12 cellular contexts compared by ENCODE assay signal in the genomic region with DNA sequence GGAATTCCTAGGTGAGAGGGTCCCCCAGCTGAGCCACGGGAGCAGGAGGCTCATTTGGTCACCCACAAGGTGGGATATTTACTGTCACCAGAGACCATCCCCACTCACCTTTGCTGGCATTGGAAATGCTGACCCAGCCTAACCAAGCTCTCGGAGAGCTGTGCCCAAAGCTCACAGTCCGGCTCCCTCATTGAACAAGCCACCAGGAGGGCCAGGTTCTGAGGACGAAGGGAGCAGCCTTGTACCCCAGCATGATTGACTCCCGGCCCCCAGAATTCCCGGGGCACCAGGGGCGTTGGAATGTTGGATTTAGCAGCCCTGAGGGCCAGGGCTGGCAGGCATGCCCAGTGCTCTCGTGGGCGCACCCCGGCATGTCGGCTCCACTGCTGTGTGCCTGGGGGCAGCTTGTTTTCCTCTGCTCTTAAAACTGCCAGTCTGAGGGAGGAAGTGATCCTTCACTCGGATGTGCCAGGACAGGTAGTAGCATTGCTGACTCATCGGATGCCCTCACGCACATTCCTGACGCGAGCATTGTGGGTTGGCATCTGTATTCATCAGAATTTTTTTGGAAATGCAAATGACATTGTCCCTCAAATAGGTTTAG. TPM values are rescaled to one million over a fixed set of nuclear protein-coding genes. Genes with fewer than 3 reads are reported as not detected.
DNase-seq lines count a peak whose midpoint lies in the region; ATAC-seq and TF ChIP-seq lines count a peak whose summit lies in the region.
"Had no signal": no experiment of that assay in that cellular context is flagged by ENCODE, and none has a peak within 500 bp of the region (broad histone marks: within the 10 kb centered on the region; RNA-seq: fewer than 3 reads in every experiment).

No MANE protein-coding gene starts in this region.

- DNase-seq in H7 = peak; percentile 58
- DNase-seq in RPMI7951 (ENCODE audit: low read depth) = peak; percentile 57
- DNase-seq in MG63 = no peak
- no peak for DNase-seq in T-helper 9 cell
- no peak for DNase-seq in NCI-H1436 treated with DMSO at 0.1 percent for 48 hours (lab: John Stamatoyannopoulos, UW)
- DNase-seq: activated naive CD8-positive, alpha-beta T cell treated with anti-CD3 and anti-CD28 coated beads, Interleukin-2, amount 50 U/mL, for 24 hours; foreskin fibroblast; left colon; NCI-H1417 had no signal

- no peak for TF ChIP-seq CTCF in 22Rv1 (IDR thresholded peaks at IDR 0.05)

- H3K27me3 ChIP-seq in H7 (ENCODE audit: control insufficient read depth, insufficient read depth, low read length) (no peaks in the 10 kb centered on the region), MG63 (no peaks in the 10 kb centered on the region)

- H3K36me3 ChIP-seq in H7 (replicated peaks; ENCODE audit: control insufficient read depth, insufficient read depth, low read length) (peaks cover under 1% of the 10 kb centered on the region; the same call in 1 of the 2 replicates), MG63 (no peaks in the 10 kb centered on the region)

- H3K9me3 ChIP-seq in MG63 = no peaks in the 10 kb centered on the region

- peak; percentile 97 for ATAC-seq in esophagus mucosa
- ATAC-seq in HG03565 (IDR thresholded peaks at IDR 0.05; ENCODE audit: unreplicated experiment) = no peak
- ATAC-seq: activated naive CD8-positive, alpha-beta T cell treated with anti-CD3 and anti-CD28 coated beads, Interleukin-2, amount 50 U/mL, for 24 hours; left colon had no signal

- H3K27ac ChIP-seq in 22Rv1 = peak overlapping the region; percentile 4; the same call in 1 of the 2 replicates

- H3K4me3 ChIP-seq in H7 (ENCODE audit: insufficient read depth, low read depth, low read length) (no peak overlapping the region), MG63 (no peak overlapping the region)

RNA-seq across cellular contexts. Expression of a gene that starts 23.3 kb away (rescaled TPM):
- 30.1 and 43.6 TPM in 2 replicates for total RNA-seq in H7 (2014; rRNA removed; shearing (Covaris generic))
- 7.8 and 12.0 TPM in 2 replicates for total RNA-seq in RPMI7951 (2014; rRNA removed; shearing (Covaris generic))
- 4.3 TPM for total RNA-seq in esophagus mucosa
- total RNA-seq in MG63 (2014; rRNA removed; shearing (Covaris generic); ENCODE audit: low replicate concordance) = 6.3 and 6.9 TPM in 2 replicates

RNA-seq across cellular contexts. Expression of a gene that starts 58.3 kb away (rescaled TPM):
- 109 and 126 TPM in 2 replicates for total RNA-seq in H7 (2014; rRNA removed; shearing (Covaris generic))
- total RNA-seq in RPMI7951 (2014; rRNA removed; shearing (Covaris generic)) = 68.5 and 75.1 TPM in 2 replicates
- 29.1 TPM for total RNA-seq in esophagus mucosa
- total RNA-seq in MG63 (2014; rRNA removed; shearing (Covaris generic); ENCODE audit: low replicate concordance) = 17.3 and 27.4 TPM in 2 replicates

Comparison
In these comparisons a context has a peak if more than half of its experiments do, and no peak if none do; other contexts are left out.
1. DNase-seq: peak in H7 (single experiment) and RPMI7951 (single experiment); none in MG63 (single experiment), T-helper 9 cell (single experiment) and NCI-H1436 treated with DMSO at 0.1 percent for 48 hours (single experiment).